Comparison of ENCODE assay signal across 23 cellular contexts in the genomic region with DNA sequence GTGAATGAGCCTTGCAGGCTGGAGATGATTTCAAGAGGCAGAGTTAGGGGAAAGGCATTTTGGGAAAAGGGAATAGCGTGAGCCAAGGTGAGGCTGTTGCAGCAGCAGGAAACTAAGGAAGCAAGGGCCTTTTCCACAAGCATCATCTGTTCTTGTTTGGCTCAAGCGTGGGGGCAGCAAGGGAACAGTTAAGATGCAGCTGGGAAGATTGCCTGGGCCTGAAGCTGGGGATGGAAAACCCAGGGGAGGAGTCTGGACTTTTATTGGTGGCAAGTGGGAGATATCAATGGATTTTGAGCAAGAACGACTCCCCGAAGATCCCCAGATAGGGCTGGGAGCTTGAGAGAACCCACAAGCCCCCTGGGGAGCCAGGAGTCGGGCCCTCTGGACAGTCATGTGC. TPM values are rescaled to one million over a fixed set of nuclear protein-coding genes. Genes with fewer than 3 reads are reported as not detected.
DNase-seq lines count a peak whose midpoint lies in the region; ATAC-seq, FAIRE-seq and TF ChIP-seq lines count a peak whose summit lies in the region.
"Had no signal": no experiment of that assay in that cellular context is flagged by ENCODE, and none has a peak within 500 bp of the region (broad histone marks: within the 10 kb centered on the region; RNA-seq: fewer than 3 reads in every experiment).

No MANE protein-coding gene starts in this region.

- H3K4me1 Mint-ChIP-seq in neural progenitor cell: peaks cover 62% of the 10 kb centered on the region
- H3K4me1 Mint-ChIP-seq in T-helper 2 cell treated with Interferon-gamma antibody and Interleukin-4, amounts not matched to agents 5 μg/mL and 100 μg/mL, for 36 hours (ENCODE audit: low read depth): no peaks in the 10 kb centered on the region

- DNase-seq in HepG2 (ENCODE audit: low spot score) (no peak), right lobe of liver (no peak), esophagus muscularis mucosa (ENCODE audit: extremely low spot score) (no peak), neural progenitor cell (ENCODE audit: low spot score) (no peak), NCI-H1105 (lab: John Stamatoyannopoulos, UW) (no peak)
- DNase-seq in T-helper 2 cell treated with Interferon-gamma antibody and Interleukin-4, amounts not matched to agents 5 μg/mL and 100 μg/mL, for 36 hours (ENCODE audit: low spot score): no peak
- DNase-seq: Calu3; CD4-positive, alpha-beta T cell; DMS79; NCI-H146; NCI-H2081 treated with DMSO at 0.1 percent for 48 hours; NCI-H2227 treated with DMSO at 0.1 percent for 48 hours; NCI-H526; NK-92 treated with Interleukin-12 subunit alpha and Interleukin-12 subunit beta, amount 100 ng/mL, for 24 hours; PC-3 had no signal

- POLR2A ChIA-PET in HepG2 (lab: Yijun Ruan, JAX): no interaction called here

- WGBS in HepG2 (ENCODE audit: low lambda C conversion rate): 9% methylated on average over 5 of the region's 5 CpGs
- 95% methylated on average over 4 of the region's 5 CpGs for WGBS in right lobe of liver (ENCODE audit: insufficient coverage, low coverage, low lambda C conversion rate, missing lambda C conversion rate)
- 80% methylated on average over 5 of the region's 5 CpGs for WGBS in esophagus muscularis mucosa

- H2AFZ ChIP-seq in HepG2 (ENCODE audit: low read length) (no peak overlapping the region), neural progenitor cell (replicated peaks) (no peak overlapping the region)

- no peaks in the 10 kb centered on the region for H3K9me3 Mint-ChIP-seq in neural progenitor cell
- H3K9me3 Mint-ChIP-seq in T-helper 2 cell treated with Interferon-gamma antibody and Interleukin-4, amounts not matched to agents 5 μg/mL and 100 μg/mL, for 36 hours: no peaks in the 10 kb centered on the region
- H3K9me3 Mint-ChIP-seq: CD4-positive, alpha-beta T cell had no signal

- in situ Hi-C loops in HepG2 (cut with HindIII; ENCODE audit: extremely low pct_ligation_motif_present, low pct_unique_long_range_greater_than_20kb): no loop called here

- no peak overlapping the region for H3K27ac ChIP-seq in HepG2 (ENCODE audit: extremely low read length, insufficient read depth, low read length)
- H3K27ac ChIP-seq in right lobe of liver: no peak overlapping the region
- H3K27ac ChIP-seq in esophagus muscularis mucosa (replicated peaks in 1 of 4): peak overlapping the region in 3 of 4 donors; percentile 1 to 77 (median 34)
- H3K27ac ChIP-seq in neural progenitor cell: no peak overlapping the region

- peaks cover 22% of the 10 kb centered on the region for H3F3A ChIP-seq in neural progenitor cell (ENCODE audit: low read depth)

- H4K20me1 ChIP-seq in HepG2 (ENCODE audit: insufficient read depth, low read length): no peaks in the 10 kb centered on the region
- H4K20me1 ChIP-seq in neural progenitor cell (ENCODE audit: low read depth): no peaks in the 10 kb centered on the region

- peaks cover 7% of the 10 kb centered on the region for H3K27me3 Mint-ChIP-seq in neural progenitor cell (ENCODE audit: insufficient read depth, low read depth)
- H3K27me3 Mint-ChIP-seq in T-helper 2 cell treated with Interferon-gamma antibody and Interleukin-4, amounts not matched to agents 5 μg/mL and 100 μg/mL, for 36 hours (ENCODE audit: low read depth): no peaks in the 10 kb centered on the region
- H3K27me3 Mint-ChIP-seq: CD4-positive, alpha-beta T cell had no signal

- TF ChIP-seq POLR2A in HepG2 (IDR thresholded peaks at IDR 0.05; ENCODE audit: insufficient read depth in 1 of 2, low read depth in 2 of 2, low read length in 2 of 2) (no peak), right lobe of liver (IDR thresholded peaks at IDR 0.05) (no peak), esophagus muscularis mucosa (IDR thresholded peaks at IDR 0.05; ENCODE audit: low read depth) (no peak)

- no peak overlapping the region for H3K4me3 ChIP-seq in HepG2 (replicated peaks in 1 of 3; ENCODE audit: insufficient read depth in 1 of 3, low read depth in 2 of 3, low read length in 3 of 3)
- no peak overlapping the region for H3K4me3 ChIP-seq in right lobe of liver
- no peak overlapping the region for H3K4me3 ChIP-seq in esophagus muscularis mucosa
- no peak overlapping the region for H3K4me3 ChIP-seq in neural progenitor cell
- H3K4me3 ChIP-seq: K562 had no signal

- no peak overlapping the region for H3K4me3 Mint-ChIP-seq in neural progenitor cell
- H3K4me3 Mint-ChIP-seq in T-helper 2 cell treated with Interferon-gamma antibody and Interleukin-4, amounts not matched to agents 5 μg/mL and 100 μg/mL, for 36 hours: no peak overlapping the region
- H3K4me3 Mint-ChIP-seq: CD4-positive, alpha-beta T cell had no signal

- no peaks in the 10 kb centered on the region for H3K36me3 Mint-ChIP-seq in neural progenitor cell
- H3K36me3 Mint-ChIP-seq in T-helper 2 cell treated with Interferon-gamma antibody and Interleukin-4, amounts not matched to agents 5 μg/mL and 100 μg/mL, for 36 hours (ENCODE audit: low read depth): no peaks in the 10 kb centered on the region

- H3K4me2 ChIP-seq in HepG2 (ENCODE audit: low read depth, low read length): 0 out of 2 replicates have a peak overlapping the region, but pooled peaks have one; percentile 15
- H3K4me2 ChIP-seq in neural progenitor cell: peak overlapping the region; percentile 45

- intact Hi-C loops in HepG2 (cut with micrococcal nuclease; ENCODE audit: unreplicated experiment): no loop called here
- intact Hi-C loops in right lobe of liver (cut with DNase I): no loop called here
- intact Hi-C loops in esophagus muscularis mucosa (cut with DNase I): no loop called here

- no peaks in the 10 kb centered on the region for H3K9me3 ChIP-seq in HepG2 (ENCODE audit: low read length)
- H3K9me3 ChIP-seq in right lobe of liver: no peaks in the 10 kb centered on the region
- H3K9me3 ChIP-seq in esophagus muscularis mucosa: no peaks in the 10 kb centered on the region
- H3K9me3 ChIP-seq in neural progenitor cell (ENCODE audit: low read depth): no peaks in the 10 kb centered on the region

- no peaks in the 10 kb centered on the region for H3K79me2 ChIP-seq in HepG2 (ENCODE audit: insufficient read depth, low read length)
- H3K79me2 ChIP-seq in neural progenitor cell (ENCODE audit: low read depth): no peaks in the 10 kb centered on the region

- no TSS peak for BruUV-seq in HepG2 (replicated peaks; lab: Mats Ljungman, UMichigan)

- TF ChIP-seq CTCF in HepG2 (CRISPR knock-in tag; IDR thresholded peaks at IDR 0.05) (no peak), right lobe of liver (IDR thresholded peaks at IDR 0.05) (no peak), esophagus muscularis mucosa (IDR thresholded peaks at IDR 0.05) (no peak), neural progenitor cell (IDR thresholded peaks at IDR 0.05) (no peak)

- peaks cover 67% of the 10 kb centered on the region for H3K4me1 ChIP-seq in HepG2 (ENCODE audit: insufficient read depth, low read length)
- no peaks in the 10 kb centered on the region for H3K4me1 ChIP-seq in right lobe of liver
- H3K4me1 ChIP-seq in esophagus muscularis mucosa: peaks cover 17 to 52% (median 27%) of the 10 kb centered on the region in 4 donors
- H3K4me1 ChIP-seq in neural progenitor cell: peaks cover 46% of the 10 kb centered on the region

- H3K27me3 ChIP-seq in HepG2 (ENCODE audit: control insufficient read depth in 1 of 2, insufficient read depth in 2 of 2, low read length in 2 of 2) (peaks cover 3 to 43% of the 10 kb centered on the region in 2 experiments; a peak in 3 of 5 replicates), right lobe of liver (no peaks in the 10 kb centered on the region), esophagus muscularis mucosa (no peaks in the 10 kb centered on the region), neural progenitor cell (no peaks in the 10 kb centered on the region)

- no peaks in the 10 kb centered on the region for H3K36me3 ChIP-seq in HepG2 (replicated peaks in 1 of 2; ENCODE audit: control insufficient read depth in 1 of 2, insufficient read depth in 2 of 2, low read length in 2 of 2)
- no peaks in the 10 kb centered on the region for H3K36me3 ChIP-seq in right lobe of liver
- no peaks in the 10 kb centered on the region for H3K36me3 ChIP-seq in esophagus muscularis mucosa
- no peaks in the 10 kb centered on the region for H3K36me3 ChIP-seq in neural progenitor cell

- no peak for FAIRE-seq in HepG2 (lab: Jason Lieb, UNC)
- FAIRE-seq: A204.1, G401.6, GM12891, HTR-8/SVneo, K562 had no signal

- H3K27ac Mint-ChIP-seq in neural progenitor cell: no peak overlapping the region
- H3K27ac Mint-ChIP-seq in T-helper 2 cell treated with Interferon-gamma antibody and Interleukin-4, amounts not matched to agents 5 μg/mL and 100 μg/mL, for 36 hours: no peak overlapping the region
- H3K27ac Mint-ChIP-seq: CD4-positive, alpha-beta T cell had no signal

- H3K9ac ChIP-seq in HepG2 (ENCODE audit: insufficient read depth, low read depth, low read length) (no peak overlapping the region), neural progenitor cell (no peak overlapping the region)

- CTCF ChIA-PET in HepG2 (lab: Yijun Ruan, JAX; ENCODE audit: low intra/inter-chr PET ratio, low total read pairs): no interaction called here

- no peak for ATAC-seq in HepG2
- no peak for ATAC-seq in right lobe of liver
- no peak for ATAC-seq in GM21723 (IDR thresholded peaks at IDR 0.05; ENCODE audit: unreplicated experiment)
- no peak for ATAC-seq in GM19328 (IDR thresholded peaks at IDR 0.05; ENCODE audit: unreplicated experiment)
- ATAC-seq: HCT116, K562, PC-3 had no signal

- TF ChIP-seq RAD21 in HepG2 (CRISPR knock-in tag; IDR thresholded peaks at IDR 0.05): no peak

- TF ChIP-seq EP300 in HepG2 (IDR thresholded peaks at IDR 0.05; ENCODE audit: low read depth in 2 of 2, low read length in 2 of 2) (no peak), HepG2 (CRISPR knock-in tag; IDR thresholded peaks at IDR 0.05; ENCODE audit: borderline replicate concordance) (no peak), esophagus muscularis mucosa (IDR thresholded peaks at IDR 0.05) (no peak)

RNA-seq across cellular contexts. Expression of a gene that starts 27.3 kb away (rescaled TPM):
- total RNA-seq in HepG2 (2016; rRNA removed; fragmentation: Illumina TruSeq; extraction: Trizol) (16.0 and 19.3 TPM in 2 replicates), right lobe of liver (10 to 100 TPM; 13.0 to 26.4 (median 20.3) TPM), esophagus muscularis mucosa (10 to 100 TPM; 23.3 to 36.1 (median 31.1) TPM), neural progenitor cell (ENCODE audit: low replicate concordance) (10.7 and 31.8 TPM in 2 replicates)
- total RNA-seq in HepG2 (2016; cell fraction: cytosol; rRNA removed; fragmentation: Illumina TruSeq; extraction: Trizol; ENCODE audit: low read depth): 5.2 and 7.0 TPM in 2 replicates
- total RNA-seq in HepG2 (2016; cell fraction: insoluble cytoplasmic fraction; rRNA removed; fragmentation: Illumina TruSeq; extraction: Trizol): 12.5 and 21.2 TPM in 2 replicates
- total RNA-seq in HepG2 (2016; cell fraction: membrane; rRNA removed; fragmentation: Illumina TruSeq; extraction: Trizol): 5.1 and 6.4 TPM in 2 replicates
- total RNA-seq in HepG2 (2016; cell fraction: nucleus; rRNA removed; fragmentation: Illumina TruSeq; extraction: Trizol): 23.0 and 24.4 TPM in 2 replicates
- 25.3 and 28.9 TPM in 2 replicates for polyA plus RNA-seq in HepG2 (2011; rRNA removed)
- 16.7 and 22.6 TPM in 2 replicates for polyA plus RNA-seq in HepG2 (2011; cell fraction: cytosol; rRNA removed)
- 156 and 186 TPM in 2 replicates for polyA plus RNA-seq in HepG2 (2011; cell fraction: nucleus; rRNA removed)
- 11.1 and 11.5 TPM in 2 replicates for polyA plus RNA-seq in HepG2 (2012)
- polyA plus RNA-seq in HepG2 (2016; cell fraction: cytosol; fragmentation: Illumina TruSeq; extraction: Trizol; ENCODE audit: low read depth): 1.6 and 2.0 TPM in 2 replicates
- polyA plus RNA-seq in HepG2 (2016; cell fraction: insoluble cytoplasmic fraction; fragmentation: Illumina TruSeq; extraction: Trizol; ENCODE audit: low read depth): 13.6 and 16.4 TPM in 2 replicates
- 2.3 and 3.1 TPM in 2 replicates for polyA plus RNA-seq in HepG2 (2016; cell fraction: membrane; fragmentation: Illumina TruSeq; extraction: Trizol; ENCODE audit: low read depth)
- polyA plus RNA-seq in HepG2 (2016; cell fraction: nucleus; fragmentation: Illumina TruSeq; extraction: Trizol; ENCODE audit: insufficient read depth, low read depth): 45.3 and 47.7 TPM in 2 replicates
- 19.1 and 21.9 TPM in 2 replicates for polyA minus RNA-seq in HepG2 (2011; rRNA and poly(A)+ RNA removed; ENCODE audit: low replicate concordance)
- polyA minus RNA-seq in HepG2 (2011; cell fraction: cytosol; rRNA and poly(A)+ RNA removed): 5.4 and 6.4 TPM in 2 replicates
- 26.1 and 32.8 TPM in 2 replicates for polyA minus RNA-seq in HepG2 (2011; cell fraction: nucleus; rRNA and poly(A)+ RNA removed)

RNA-seq across cellular contexts. Expression of a gene that starts 45.5 kb away (rescaled TPM):
- not detected in 2 replicates for total RNA-seq in HepG2 (2016; rRNA removed; fragmentation: Illumina TruSeq; extraction: Trizol)
- total RNA-seq in HepG2 (2016; cell fraction: cytosol; rRNA removed; fragmentation: Illumina TruSeq; extraction: Trizol; ENCODE audit: low read depth): not detected in 2 replicates
- not detected in 2 replicates for total RNA-seq in HepG2 (2016; cell fraction: insoluble cytoplasmic fraction; rRNA removed; fragmentation: Illumina TruSeq; extraction: Trizol)
- not detected in 2 replicates for total RNA-seq in HepG2 (2016; cell fraction: membrane; rRNA removed; fragmentation: Illumina TruSeq; extraction: Trizol)
- not detected in 2 replicates for total RNA-seq in HepG2 (2016; cell fraction: nucleus; rRNA removed; fragmentation: Illumina TruSeq; extraction: Trizol)
- not detected in 2 replicates for polyA plus RNA-seq in HepG2 (2011; rRNA removed)
- not detected in 2 replicates for polyA plus RNA-seq in HepG2 (2011; cell fraction: cytosol; rRNA removed)
- polyA plus RNA-seq in HepG2 (2011; cell fraction: nucleus; rRNA removed): not detected in 2 replicates
- 0.04 TPM in 1 of 2 replicates, not detected in the other for polyA plus RNA-seq in HepG2 (2012)
- polyA plus RNA-seq in HepG2 (2016; cell fraction: cytosol; fragmentation: Illumina TruSeq; extraction: Trizol; ENCODE audit: low read depth): not detected in 2 replicates
- not detected in 2 replicates for polyA plus RNA-seq in HepG2 (2016; cell fraction: insoluble cytoplasmic fraction; fragmentation: Illumina TruSeq; extraction: Trizol; ENCODE audit: low read depth)
- polyA plus RNA-seq in HepG2 (2016; cell fraction: membrane; fragmentation: Illumina TruSeq; extraction: Trizol; ENCODE audit: low read depth): not detected in 2 replicates
- not detected in 2 replicates for polyA plus RNA-seq in HepG2 (2016; cell fraction: nucleus; fragmentation: Illumina TruSeq; extraction: Trizol; ENCODE audit: insufficient read depth, low read depth)
- not detected in 2 replicates for polyA minus RNA-seq in HepG2 (2011; rRNA and poly(A)+ RNA removed; ENCODE audit: low replicate concordance)
- not detected in 2 replicates for polyA minus RNA-seq in HepG2 (2011; cell fraction: cytosol; rRNA and poly(A)+ RNA removed)
- not detected in 2 replicates for polyA minus RNA-seq in HepG2 (2011; cell fraction: nucleus; rRNA and poly(A)+ RNA removed)
- under 1 TPM in 2 of 6 experiments, not detected in 4; 0.24 to 0.29 TPM for total RNA-seq in right lobe of liver
- total RNA-seq in esophagus muscularis mucosa: 10 to 100 TPM; 10.3 to 29.5 (median 17.7) TPM
- 0.99 and 4.5 TPM in 2 replicates for total RNA-seq in neural progenitor cell (ENCODE audit: low replicate concordance)
- total RNA-seq: Calu3; CD4-positive, alpha-beta T cell; K562 had no signal
- polyA plus RNA-seq: K562 had no signal

RNA-seq across cellular contexts. Expression of a gene that starts 54.1 kb away (rescaled TPM):
- total RNA-seq in HepG2 (2016; rRNA removed; fragmentation: Illumina TruSeq; extraction: Trizol) (not detected in 2 replicates), right lobe of liver (not detected), esophagus muscularis mucosa (under 1 TPM in 3 of 4 donors, not detected in 1; 0.29 to 0.65 (median 0.33) TPM), neural progenitor cell (ENCODE audit: low replicate concordance) (1.0 and 3.1 TPM in 2 replicates)
- total RNA-seq in HepG2 (2016; cell fraction: cytosol; rRNA removed; fragmentation: Illumina TruSeq; extraction: Trizol; ENCODE audit: low read depth): not detected in 2 replicates
- not detected in 2 replicates for total RNA-seq in HepG2 (2016; cell fraction: insoluble cytoplasmic fraction; rRNA removed; fragmentation: Illumina TruSeq; extraction: Trizol)
- not detected in 2 replicates for total RNA-seq in HepG2 (2016; cell fraction: membrane; rRNA removed; fragmentation: Illumina TruSeq; extraction: Trizol)
- not detected in 2 replicates for total RNA-seq in HepG2 (2016; cell fraction: nucleus; rRNA removed; fragmentation: Illumina TruSeq; extraction: Trizol)
- not detected in 2 replicates for polyA plus RNA-seq in HepG2 (2011; rRNA removed)
- not detected in 2 replicates for polyA plus RNA-seq in HepG2 (2011; cell fraction: cytosol; rRNA removed)
- not detected in 2 replicates for polyA plus RNA-seq in HepG2 (2011; cell fraction: nucleus; rRNA removed)
- polyA plus RNA-seq in HepG2 (2012): 0.44 and 0.49 TPM in 2 replicates
- polyA plus RNA-seq in HepG2 (2016; cell fraction: cytosol; fragmentation: Illumina TruSeq; extraction: Trizol; ENCODE audit: low read depth): not detected in 2 replicates
- not detected in 2 replicates for polyA plus RNA-seq in HepG2 (2016; cell fraction: insoluble cytoplasmic fraction; fragmentation: Illumina TruSeq; extraction: Trizol; ENCODE audit: low read depth)
- not detected in 2 replicates for polyA plus RNA-seq in HepG2 (2016; cell fraction: membrane; fragmentation: Illumina TruSeq; extraction: Trizol; ENCODE audit: low read depth)
- polyA plus RNA-seq in HepG2 (2016; cell fraction: nucleus; fragmentation: Illumina TruSeq; extraction: Trizol; ENCODE audit: insufficient read depth, low read depth): not detected in 2 replicates
- polyA minus RNA-seq in HepG2 (2011; rRNA and poly(A)+ RNA removed; ENCODE audit: low replicate concordance): not detected in 2 replicates
- polyA minus RNA-seq in HepG2 (2011; cell fraction: cytosol; rRNA and poly(A)+ RNA removed): not detected in 2 replicates
- polyA minus RNA-seq in HepG2 (2011; cell fraction: nucleus; rRNA and poly(A)+ RNA removed): not detected in 2 replicates
- total RNA-seq: Calu3; CD4-positive, alpha-beta T cell; K562; PC-3 had no signal
- polyA plus RNA-seq: K562 had no signal

Comparison
In these comparisons a context has a peak if more than half of its experiments do, and no peak if none do; other contexts are left out.
1. H3K27ac ChIP-seq: peak in esophagus muscularis mucosa (3 of 4); none in HepG2 (single experiment), right lobe of liver (0 of 3) and neural progenitor cell (single experiment).